In genomic region chr7:88072715-88073055, GRCh38 we compare ENCODE assay signal across 1 cellular context.
TF ChIP-seq lines count a peak whose summit lies in the region.

No MANE protein-coding gene starts in this region.

TF ChIP-seq in H1, 55 proteins besides CTCF, POLR2A, EP300 and RAD21 (continued from another document):
- TF ChIP-seq CHD1 (IDR thresholded peaks at IDR 0.05; ENCODE audit: low read depth, low read length) (no peak), HDAC6 (IDR thresholded peaks at IDR 0.05; ENCODE audit: low read depth, low read length) (no peak)
